ENCODE assay signal across 6 cellular contexts in genomic region chr21:22314963-22315362, GRCh38.
"Had no signal": no experiment of that assay in that cellular context is flagged by ENCODE, and none has a peak within 500 bp of the region (broad histone marks: within the 10 kb centered on the region; RNA-seq: fewer than 3 reads in every experiment).

No MANE protein-coding gene starts in this region.

- H3K4me2 ChIP-seq: KMS-11 had no signal

- ATAC-seq: HepG2 had no signal

- H3K9ac ChIP-seq: KMS-11 had no signal

- DNase-seq: KBM-7, KG1 had no signal

- H3K27ac ChIP-seq: HL-60, KMS-11 had no signal

- FAIRE-seq: HepG2, HTR-8/SVneo had no signal
